1 cellular context compared by ENCODE assay signal in the genomic region with DNA sequence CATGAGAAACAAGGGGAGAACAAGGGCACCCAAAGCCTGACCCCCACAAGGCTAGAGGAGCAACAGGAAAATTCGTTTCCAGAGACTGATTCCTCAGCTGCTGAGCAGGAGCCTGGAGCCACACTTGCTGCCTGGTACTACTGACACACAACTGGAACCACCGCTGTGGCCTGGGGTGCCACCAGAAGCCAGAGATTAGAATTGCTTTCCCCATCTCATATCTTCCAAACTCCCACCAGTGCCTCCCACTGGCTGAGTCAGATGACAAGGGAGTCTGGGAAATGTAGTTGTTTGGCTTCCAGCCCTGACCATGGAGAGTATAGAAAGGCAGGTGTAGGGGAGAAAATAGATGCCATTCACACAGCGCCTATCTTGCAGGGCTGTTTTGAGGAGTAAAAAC.
TF ChIP-seq lines count a peak whose summit lies in the region.

No MANE protein-coding gene starts in this region.

TF ChIP-seq in GM12878, 131 proteins besides CTCF, POLR2A, EP300 and RAD21 (continued from another document):
- TF ChIP-seq, protein P1, sequence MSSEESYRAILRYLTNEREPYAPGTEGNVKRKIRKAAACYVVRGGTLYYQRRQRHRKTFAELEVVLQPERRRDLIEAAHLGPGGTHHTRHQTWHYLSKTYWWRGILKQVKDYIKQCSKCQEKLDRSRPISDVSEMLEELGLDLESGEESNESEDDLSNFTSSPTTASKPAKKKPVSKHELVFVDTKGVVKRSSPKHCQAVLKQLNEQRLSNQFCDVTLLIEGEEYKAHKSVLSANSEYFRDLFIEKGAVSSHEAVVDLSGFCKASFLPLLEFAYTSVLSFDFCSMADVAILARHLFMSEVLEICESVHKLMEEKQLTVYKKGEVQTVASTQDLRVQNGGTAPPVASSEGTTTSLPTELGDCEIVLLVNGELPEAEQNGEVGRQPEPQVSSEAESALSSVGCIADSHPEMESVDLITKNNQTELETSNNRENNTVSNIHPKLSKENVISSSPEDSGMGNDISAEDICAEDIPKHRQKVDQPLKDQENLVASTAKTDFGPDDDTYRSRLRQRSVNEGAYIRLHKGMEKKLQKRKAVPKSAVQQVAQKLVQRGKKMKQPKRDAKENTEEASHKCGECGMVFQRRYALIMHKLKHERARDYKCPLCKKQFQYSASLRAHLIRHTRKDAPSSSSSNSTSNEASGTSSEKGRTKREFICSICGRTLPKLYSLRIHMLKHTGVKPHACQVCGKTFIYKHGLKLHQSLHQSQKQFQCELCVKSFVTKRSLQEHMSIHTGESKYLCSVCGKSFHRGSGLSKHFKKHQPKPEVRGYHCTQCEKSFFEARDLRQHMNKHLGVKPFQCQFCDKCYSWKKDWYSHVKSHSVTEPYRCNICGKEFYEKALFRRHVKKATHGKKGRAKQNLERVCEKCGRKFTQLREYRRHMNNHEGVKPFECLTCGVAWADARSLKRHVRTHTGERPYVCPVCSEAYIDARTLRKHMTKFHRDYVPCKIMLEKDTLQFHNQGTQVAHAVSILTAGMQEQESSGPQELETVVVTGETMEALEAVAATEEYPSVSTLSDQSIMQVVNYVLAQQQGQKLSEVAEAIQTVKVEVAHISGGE (CRISPR knock-in tag; IDR thresholded peaks at IDR 0.05) = no peak
